In the genomic region with DNA sequence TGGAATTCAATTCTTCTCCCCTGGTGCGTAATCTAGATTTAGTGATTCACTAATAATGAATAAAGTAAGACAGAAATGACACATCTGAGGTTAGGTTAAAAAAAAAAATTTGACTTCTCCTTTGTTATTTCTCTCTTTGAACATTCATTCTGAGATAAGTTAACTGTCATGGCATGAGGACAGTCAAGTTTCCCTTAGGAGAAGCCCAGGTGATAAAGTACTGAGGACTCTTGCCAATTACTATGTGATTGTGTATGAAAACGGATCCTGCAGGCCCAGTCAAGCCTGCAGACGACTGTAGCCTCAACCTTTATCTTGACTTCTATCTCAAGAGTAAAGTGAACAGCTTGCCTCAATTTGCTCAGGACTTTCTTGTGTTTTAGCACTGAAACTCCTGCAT, we compare ENCODE assay signal across 20 cellular contexts.
DNase-seq lines count a peak whose midpoint lies in the region; ATAC-seq, FAIRE-seq and TF ChIP-seq lines count a peak whose summit lies in the region.
"Had no signal": no experiment of that assay in that cellular context is flagged by ENCODE, and none has a peak within 500 bp of the region (broad histone marks: within the 10 kb centered on the region; RNA-seq: fewer than 3 reads in every experiment).

No MANE protein-coding gene starts in this region.

- H3K36me3 ChIP-seq in cardiac muscle cell (no peaks in the 10 kb centered on the region), bronchial epithelial cell (ENCODE audit: control insufficient read depth, insufficient read depth, low read length) (no peaks in the 10 kb centered on the region), Peyer's patch (no peaks in the 10 kb centered on the region)

- no peak for FAIRE-seq in bronchial epithelial cell (lab: Jason Lieb, UNC)
- FAIRE-seq: G401.6, GM12891, GM18507 had no signal

- H3K4me3 ChIP-seq in cardiac muscle cell: no peak overlapping the region
- H3K4me3 ChIP-seq in bronchial epithelial cell (ENCODE audit: low read depth, low read length): no peak overlapping the region
- H3K4me3 ChIP-seq in Peyer's patch: no peak overlapping the region
- H3K4me3 ChIP-seq: GM23248 had no signal

- ATAC-seq in Right ventricle myocardium superior (ENCODE audit: poor library complexity): no peak
- ATAC-seq in foreskin keratinocyte: peak; percentile 97

- peaks cover 5% of the 10 kb centered on the region for H3K9me3 ChIP-seq in cardiac muscle cell (ENCODE audit: low read depth)
- H3K9me3 ChIP-seq in Peyer's patch: no peaks in the 10 kb centered on the region
- H3K9me3 ChIP-seq: Caco-2 had no signal

- DNase-seq in cardiac muscle cell (ENCODE audit: low read depth in 1 of 2, low spot score in 1 of 2) (no peak), Right ventricle myocardium superior (no peak), bronchial epithelial cell (ENCODE audit: low read depth) (peak; percentile 4), foreskin keratinocyte (peak; percentile 80 to 86), left kidney (ENCODE audit: low read depth, low spot score) (peak; percentile 0), Peyer's patch (no peak), SHP77 (lab: John Stamatoyannopoulos, UW) (no peak), head of caudate nucleus (no peak)
- DNase-seq: 8988T; C1 segment of cervical spinal cord; Caco-2; CD4-positive, alpha-beta memory T cell; DMS153; DND-41; GM23248; H7; HCEC 1CT had no signal

- TF ChIP-seq POLR2A in Peyer's patch (IDR thresholded peaks at IDR 0.05): no peak

- H3K4me1 ChIP-seq in cardiac muscle cell (ENCODE audit: low read depth): peaks cover 12% of the 10 kb centered on the region
- H3K4me1 ChIP-seq in foreskin keratinocyte: peaks cover 13% of the 10 kb centered on the region
- H3K4me1 ChIP-seq in Peyer's patch: no peaks in the 10 kb centered on the region
- H3K4me1 ChIP-seq: Caco-2 had no signal

- TF ChIP-seq CTCF in cardiac muscle cell (IDR thresholded peaks at IDR 0.05; ENCODE audit: low read depth, low read length) (no peak), bronchial epithelial cell (IDR thresholded peaks at IDR 0.05; ENCODE audit: insufficient read depth, low read length, severe bottlenecking) (no peak), foreskin keratinocyte (conservative IDR thresholded peaks at IDR 0.05) (no peak), Peyer's patch (IDR thresholded peaks at IDR 0.05) (no peak)

- H3K27me3 ChIP-seq in cardiac muscle cell: no peaks in the 10 kb centered on the region
- no peaks in the 10 kb centered on the region for H3K27me3 ChIP-seq in bronchial epithelial cell (ENCODE audit: control insufficient read depth, insufficient read depth, low read length)
- no peaks in the 10 kb centered on the region for H3K27me3 ChIP-seq in foreskin keratinocyte
- H3K27me3 ChIP-seq in Peyer's patch: no peaks in the 10 kb centered on the region

- intact Hi-C loops in Right ventricle myocardium superior (cut with DNase I) (no loop called here), head of caudate nucleus (cut with DNase I) (no loop called here)

- H3K27ac ChIP-seq in cardiac muscle cell: peak overlapping the region; percentile 42
- H3K27ac ChIP-seq in foreskin keratinocyte: no peak overlapping the region
- no peak overlapping the region for H3K27ac ChIP-seq in Peyer's patch
- H3K27ac ChIP-seq: GM23248 had no signal

Comparison
In these comparisons a context has a peak if more than half of its experiments do, and no peak if none do; other contexts are left out.
1. DNase-seq: peak in bronchial epithelial cell (single experiment), foreskin keratinocyte (2 of 2) and left kidney (single experiment); none in cardiac muscle cell (0 of 2), Right ventricle myocardium superior (single experiment), Peyer's patch (0 of 3), SHP77 (0 of 2) and head of caudate nucleus (0 of 42).